21 cellular contexts compared by ENCODE assay signal in the genomic region with DNA sequence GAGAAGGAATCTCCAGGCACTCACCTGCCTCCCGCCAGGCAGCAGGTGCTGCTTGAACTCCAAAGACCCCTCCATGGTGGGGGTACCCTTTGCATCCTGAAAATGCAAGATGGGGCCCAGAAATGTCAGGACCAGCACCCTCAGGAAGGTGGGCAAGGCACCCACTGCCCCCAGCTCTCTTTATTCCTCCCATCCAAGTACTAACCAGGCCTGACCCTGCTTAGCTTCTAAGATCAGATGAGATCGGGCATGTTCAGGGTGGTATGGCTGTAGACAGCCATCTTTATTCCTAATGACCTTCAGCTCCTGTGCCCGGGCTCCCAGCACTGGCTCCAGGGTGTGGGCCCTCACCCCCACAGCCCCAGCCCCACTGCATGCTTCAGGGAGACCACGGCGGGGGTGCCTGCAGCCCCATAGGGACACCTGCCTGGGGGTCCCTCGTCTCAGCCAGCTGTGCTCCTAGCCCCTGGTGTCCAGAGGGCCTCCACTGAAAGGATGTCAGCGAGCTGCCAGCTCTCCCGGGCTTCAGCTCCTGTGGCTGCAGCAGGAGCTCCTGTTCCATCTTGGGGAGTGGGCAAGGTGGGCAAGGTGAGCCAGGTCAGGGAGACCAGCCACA. TPM values are rescaled to one million over a fixed set of nuclear protein-coding genes. Genes with fewer than 3 reads are reported as not detected.
DNase-seq lines count a peak whose midpoint lies in the region; ATAC-seq, FAIRE-seq and TF ChIP-seq lines count a peak whose summit lies in the region.
"Had no signal": no experiment of that assay in that cellular context is flagged by ENCODE, and none has a peak within 500 bp of the region (broad histone marks: within the 10 kb centered on the region; RNA-seq: fewer than 3 reads in every experiment).

No MANE protein-coding gene starts in this region.

- H3K9me3 ChIP-seq in HepG2 (ENCODE audit: low read length) (no peaks in the 10 kb centered on the region), right lobe of liver (no peaks in the 10 kb centered on the region), GM12878 (replicated peaks; ENCODE audit: control insufficient read depth, insufficient read depth, low read length) (no peaks in the 10 kb centered on the region)
- H3K9me3 ChIP-seq: BLaER1 had no signal

- peaks cover 5 to 21% of the 10 kb centered on the region in 2 experiments; a peak in 4 of 5 replicates for H3K27me3 ChIP-seq in HepG2 (ENCODE audit: control insufficient read depth in 1 of 2, insufficient read depth in 2 of 2, low read length in 2 of 2)
- no peaks in the 10 kb centered on the region for H3K27me3 ChIP-seq in right lobe of liver
- H3K27me3 ChIP-seq in GM12878 (replicated peaks in 1 of 2; ENCODE audit: control insufficient read depth in 2 of 2, insufficient read depth in 2 of 2, low read length in 1 of 2): no peaks in the 10 kb centered on the region

- TF ChIP-seq POLR2A in HepG2 (IDR thresholded peaks at IDR 0.05; ENCODE audit: insufficient read depth in 1 of 2, low read depth in 2 of 2, low read length in 2 of 2) (no peak), right lobe of liver (IDR thresholded peaks at IDR 0.05) (no peak), GM12878 (IDR thresholded peaks at IDR 0.05; ENCODE audit: low read depth, low read length) (no peak)

- WGBS in HepG2 (ENCODE audit: low lambda C conversion rate): 62% methylated on average over 3 of the region's 8 CpGs
- no CpG with 5 or more reads among the region's 8 CpGs for WGBS in right lobe of liver (ENCODE audit: insufficient coverage, low coverage, low lambda C conversion rate, missing lambda C conversion rate)
- WGBS in GM12878 (ENCODE audit: insufficient coverage, insufficient replicate concordance, low lambda C conversion rate, missing lambda C conversion rate): 44% methylated on average over 8 of the region's 8 CpGs

- in situ Hi-C loops in HepG2 (cut with HindIII; ENCODE audit: extremely low pct_ligation_motif_present, low pct_unique_long_range_greater_than_20kb) (no loop called here), GM12878 (cut with MboI) (no loop called here)

- SMC1A ChIA-PET in GM12878 (lab: Charles Lee; ENCODE audit: uncharacterized antibody, unreplicated experiment): no interaction called here

- no peak overlapping the region for H3K4me2 ChIP-seq in HepG2 (ENCODE audit: low read depth, low read length)
- no peak overlapping the region for H3K4me2 ChIP-seq in GM12878 (ENCODE audit: control insufficient read depth, insufficient read depth)
- H3K4me2 ChIP-seq: GM23338 had no signal

- ATAC-seq in HepG2: no peak
- ATAC-seq in right lobe of liver: no peak
- no peak for ATAC-seq in GM12878
- ATAC-seq: HCT116 had no signal

- H3K79me2 ChIP-seq in HepG2 (ENCODE audit: insufficient read depth, low read length): no peaks in the 10 kb centered on the region
- H3K79me2 ChIP-seq in GM12878 (ENCODE audit: control insufficient read depth, insufficient read depth, low read length): no peaks in the 10 kb centered on the region

- H3K4me1 ChIP-seq in HepG2 (ENCODE audit: insufficient read depth, low read length): no peaks in the 10 kb centered on the region
- no peaks in the 10 kb centered on the region for H3K4me1 ChIP-seq in right lobe of liver
- H3K4me1 ChIP-seq in GM12878 (ENCODE audit: control insufficient read depth, insufficient read depth, low read length): no peaks in the 10 kb centered on the region

- H3K9ac ChIP-seq in HepG2 (ENCODE audit: insufficient read depth, low read depth, low read length) (no peak overlapping the region), GM12878 (ENCODE audit: control insufficient read depth, insufficient read depth, low read length) (no peak overlapping the region)
- H3K9ac ChIP-seq: BLaER1 had no signal

- H4K20me1 ChIP-seq in HepG2 (ENCODE audit: insufficient read depth, low read length) (no peaks in the 10 kb centered on the region; the same call in 1 of the 2 replicates), GM12878 (ENCODE audit: control insufficient read depth, insufficient read depth) (no peaks in the 10 kb centered on the region; the same call in 1 of the 2 replicates)

- H2AFZ ChIP-seq in HepG2 (ENCODE audit: low read length) (no peak overlapping the region), GM12878 (ENCODE audit: control insufficient read depth, low read depth, low read length) (no peak overlapping the region)
- H2AFZ ChIP-seq: GM23338 had no signal

- no peak for TF ChIP-seq RAD21 in HepG2 (CRISPR knock-in tag; IDR thresholded peaks at IDR 0.05)
- TF ChIP-seq RAD21 in Ishikawa (IDR thresholded peaks at IDR 0.05; ENCODE audit: low read depth): no peak
- TF ChIP-seq RAD21 in GM12878 (IDR thresholded peaks at IDR 0.05; ENCODE audit: insufficient read depth, low read depth, low read length): no peak

- intact Hi-C loops in HepG2 (cut with micrococcal nuclease; ENCODE audit: unreplicated experiment): no loop called here
- intact Hi-C loops in right lobe of liver (cut with DNase I): no loop called here
- intact Hi-C loops in GM12878 (cut with micrococcal nuclease; ENCODE audit: unreplicated experiment): no loop called here

- CTCF ChIA-PET in HepG2 (lab: Yijun Ruan, JAX; ENCODE audit: low intra/inter-chr PET ratio, low total read pairs) (no interaction called here), GM12878 (lab: Yijun Ruan, JAX) (interaction anchor here (0.6 kb wide), 1 partner anchor 28 kb away, joined by 4 read pairs; no protein-coding TSS in a partner anchor)

- no peak for DNase-seq in HepG2 (ENCODE audit: low spot score)
- DNase-seq in right lobe of liver: no peak
- no peak for DNase-seq in GM12878 (ENCODE audit: low read depth, low spot score)
- DNase-seq in RKO (ENCODE audit: low spot score): no peak
- DNase-seq in NCI-H524 (lab: John Stamatoyannopoulos, UW): no peak
- DNase-seq in NCI-H1105 treated with DMSO at 0.1 percent for 48 hours (lab: John Stamatoyannopoulos, UW): no peak
- DNase-seq: 8988T; CD4-positive, alpha-beta memory T cell; DND-41; EL; H7; IMR-90; KG1 had no signal

- H3K27ac ChIP-seq in HepG2 (ENCODE audit: extremely low read length, insufficient read depth, low read length): no peak overlapping the region
- H3K27ac ChIP-seq in right lobe of liver: no peak overlapping the region
- H3K27ac ChIP-seq in GM12878 (ENCODE audit: control insufficient read depth, insufficient read depth): no peak overlapping the region
- H3K27ac ChIP-seq: BLaER1 had no signal

- H3K4me3 ChIP-seq in HepG2 (replicated peaks in 1 of 3; ENCODE audit: insufficient read depth in 1 of 3, low read depth in 2 of 3, low read length in 3 of 3): no peak overlapping the region
- H3K4me3 ChIP-seq in right lobe of liver: no peak overlapping the region
- H3K4me3 ChIP-seq in GM12878: no peak overlapping the region
- H3K4me3 ChIP-seq: BLaER1, GM23338 had no signal

- FAIRE-seq in HepG2 (lab: Jason Lieb, UNC): no peak
- no peak for FAIRE-seq in GM12878 (lab: Jason Lieb, UNC)
- FAIRE-seq: G401.6, GM12892, GM18507 had no signal

- RAD21 ChIA-PET in GM12878 (lab: Charles Lee; ENCODE audit: unreplicated experiment): no interaction called here

- TF ChIP-seq CTCF in HepG2 (CRISPR knock-in tag; IDR thresholded peaks at IDR 0.05) (no peak), right lobe of liver (IDR thresholded peaks at IDR 0.05) (no peak), GM12878 (IDR thresholded peaks at IDR 0.05 in 2 of 3, conservative IDR thresholded peaks at IDR 0.05 in 1 of 3; ENCODE audit: control insufficient read depth in 2 of 3, extremely low read depth in 1 of 3, insufficient read depth in 1 of 3, low read depth in 3 of 3, low read length in 3 of 3) (no peak)

- 0 out of 5 replicates have a peak, but pooled peaks cover 0 to under 1% of the 10 kb centered on the region in 2 experiments for H3K36me3 ChIP-seq in HepG2 (replicated peaks in 1 of 2; ENCODE audit: control insufficient read depth in 1 of 2, insufficient read depth in 2 of 2, low read length in 2 of 2)
- peaks cover 0 to 9% (median 2%) of the 10 kb centered on the region in 4 donors for H3K36me3 ChIP-seq in right lobe of liver
- no peaks in the 10 kb centered on the region; a peak in 1 of 4 replicates for H3K36me3 ChIP-seq in GM12878 (ENCODE audit: control insufficient read depth in 2 of 2, insufficient read depth in 2 of 2, low read length in 1 of 2)

- BruUV-seq in HepG2 (replicated peaks; lab: Mats Ljungman, UMichigan) (no TSS peak), GM12878 (replicated peaks; lab: Mats Ljungman, UMichigan) (no TSS peak)

- POLR2A ChIA-PET in HepG2 (lab: Yijun Ruan, JAX): interaction anchor here (1.5 kb wide), 1 partner anchor 13 kb away, joined by 3 read pairs; no protein-coding TSS in a partner anchor
- POLR2A ChIA-PET in GM12878 (lab: Charles Lee): no interaction called here

- no peak for TF ChIP-seq EP300 in HepG2 (IDR thresholded peaks at IDR 0.05; ENCODE audit: low read depth in 2 of 2, low read length in 2 of 2)
- no peak for TF ChIP-seq EP300 in HepG2 (CRISPR knock-in tag; IDR thresholded peaks at IDR 0.05; ENCODE audit: borderline replicate concordance)
- TF ChIP-seq EP300 in Ishikawa (IDR thresholded peaks at IDR 0.05; ENCODE audit: borderline replicate concordance): no peak
- no peak for TF ChIP-seq EP300 in GM12878 (IDR thresholded peaks at IDR 0.05; ENCODE audit: borderline replicate concordance in 1 of 2, control insufficient read depth in 1 of 2, low read depth in 2 of 2, low read length in 2 of 2)

RNA-seq across cellular contexts. Expression of gene PLA2G4B, which starts 13.2 kb away (rescaled TPM):
- total RNA-seq in HepG2 (2016; rRNA removed; fragmentation: Illumina TruSeq; extraction: Trizol) (0.55 and 5.1 TPM in 2 replicates), right lobe of liver (1 to 10 TPM in 5 of 6 experiments, under 1 TPM in 1; 0.31 to 7.3 (median 4.7) TPM), GM12878 (2014; rRNA removed) (2.6 and 3.1 TPM in 2 replicates), GM12878 (2014; rRNA removed; fragmentation: Illumina TruSeq; extraction: Trizol) (0.67 and 0.78 TPM in 2 replicates), GM12878 (2021) (3.1 and 6.6 TPM in 2 replicates)
- 1.1 and 1.6 TPM in 2 replicates for total RNA-seq in HepG2 (2016; cell fraction: cytosol; rRNA removed; fragmentation: Illumina TruSeq; extraction: Trizol; ENCODE audit: low read depth)
- total RNA-seq in HepG2 (2016; cell fraction: insoluble cytoplasmic fraction; rRNA removed; fragmentation: Illumina TruSeq; extraction: Trizol): 0.88 and 2.9 TPM in 2 replicates
- total RNA-seq in HepG2 (2016; cell fraction: membrane; rRNA removed; fragmentation: Illumina TruSeq; extraction: Trizol): 0.55 and 1.1 TPM in 2 replicates
- total RNA-seq in HepG2 (2016; cell fraction: nucleus; rRNA removed; fragmentation: Illumina TruSeq; extraction: Trizol): 4.1 and 4.8 TPM in 2 replicates
- polyA plus RNA-seq in HepG2 (2011; rRNA removed) (8.0 and 10.2 TPM in 2 replicates), GM12878 (2011; rRNA removed) (2.7 and 3.2 TPM in 2 replicates), GM12878 (2014; fragmentation: Illumina TruSeq; extraction: Trizol) (0.43 and 2.4 TPM in 2 replicates), GM12878 (2014; fragmentation: Nextera tagmentation; extraction: Ambion mirVana) (under 1 TPM; 0.22 to 0.93 TPM), GM12878 (2014; rRNA removed) (3.8 and 6.9 TPM in 2 replicates), GM12878 (2016; fragmentation: Nextera tagmentation; extraction: Ambion mirVana) (1 to 10 TPM; 4.4 to 6.3 TPM)
- 1.2 and 1.9 TPM in 2 replicates for polyA plus RNA-seq in HepG2 (2011; cell fraction: cytosol; rRNA removed)
- 51.3 and 67.9 TPM in 2 replicates for polyA plus RNA-seq in HepG2 (2011; cell fraction: nucleus; rRNA removed)
- polyA plus RNA-seq in HepG2 (2012): 2.9 and 3.7 TPM in 2 replicates
- polyA plus RNA-seq in HepG2 (2016; cell fraction: cytosol; fragmentation: Illumina TruSeq; extraction: Trizol; ENCODE audit: low read depth): 0.61 and 1.4 TPM in 2 replicates
- 0.63 and 1.2 TPM in 2 replicates for polyA plus RNA-seq in HepG2 (2016; cell fraction: insoluble cytoplasmic fraction; fragmentation: Illumina TruSeq; extraction: Trizol; ENCODE audit: low read depth)
- 1.0 and 1.5 TPM in 2 replicates for polyA plus RNA-seq in HepG2 (2016; cell fraction: membrane; fragmentation: Illumina TruSeq; extraction: Trizol; ENCODE audit: low read depth)
- polyA plus RNA-seq in HepG2 (2016; cell fraction: nucleus; fragmentation: Illumina TruSeq; extraction: Trizol; ENCODE audit: insufficient read depth, low read depth): 15.6 and 20.4 TPM in 2 replicates
- polyA minus RNA-seq in HepG2 (2011; rRNA and poly(A)+ RNA removed; ENCODE audit: low replicate concordance): 1.1 and 2.7 TPM in 2 replicates
- 2.2 TPM in 1 of 2 replicates, not detected in the other for polyA minus RNA-seq in HepG2 (2011; cell fraction: cytosol; rRNA and poly(A)+ RNA removed)
- 4.4 and 4.6 TPM in 2 replicates for polyA minus RNA-seq in HepG2 (2011; cell fraction: nucleus; rRNA and poly(A)+ RNA removed)
- 5.0 and 9.9 TPM in 2 replicates for total RNA-seq in GM12878 (2013; cell fraction: nucleolus; rRNA removed)
- polyA plus RNA-seq in GM12878 (2011; ENCODE audit: low read depth): 3.3 TPM
- 2.9 and 6.4 TPM in 2 replicates for polyA plus RNA-seq in GM12878 (2011; cell fraction: cytosol; rRNA removed)
- 27.2 and 31.9 TPM in 2 replicates for polyA plus RNA-seq in GM12878 (2011; cell fraction: nucleus; rRNA removed)
- polyA plus RNA-seq in GM12878 (2012): 2.4 and 3.6 TPM in 2 replicates
- polyA minus RNA-seq in GM12878 (2011; rRNA and poly(A)+ RNA removed): 0.22 and 0.72 TPM in 2 replicates
- not detected in 2 replicates for polyA minus RNA-seq in GM12878 (2011; cell fraction: cytosol; rRNA and poly(A)+ RNA removed)
- polyA minus RNA-seq in GM12878 (2011; cell fraction: nucleus; rRNA and poly(A)+ RNA removed): 1.9 and 3.4 TPM in 2 replicates

RNA-seq across cellular contexts. Expression of gene JMJD7, which starts 24.0 kb away (rescaled TPM):
- total RNA-seq in HepG2 (2016; rRNA removed; fragmentation: Illumina TruSeq; extraction: Trizol) (5.4 and 7.1 TPM in 2 replicates), right lobe of liver (1 to 10 TPM; 6.0 to 8.6 (median 7.3) TPM), GM12878 (2014; rRNA removed) (7.5 and 8.5 TPM in 2 replicates), GM12878 (2014; rRNA removed; fragmentation: Illumina TruSeq; extraction: Trizol) (4.4 and 4.7 TPM in 2 replicates), GM12878 (2021) (10.3 and 12.2 TPM in 2 replicates)
- 0.40 and 0.53 TPM in 2 replicates for total RNA-seq in HepG2 (2016; cell fraction: cytosol; rRNA removed; fragmentation: Illumina TruSeq; extraction: Trizol; ENCODE audit: low read depth)
- 6.2 and 6.5 TPM in 2 replicates for total RNA-seq in HepG2 (2016; cell fraction: insoluble cytoplasmic fraction; rRNA removed; fragmentation: Illumina TruSeq; extraction: Trizol)
- total RNA-seq in HepG2 (2016; cell fraction: membrane; rRNA removed; fragmentation: Illumina TruSeq; extraction: Trizol): 2.0 and 2.1 TPM in 2 replicates
- total RNA-seq in HepG2 (2016; cell fraction: nucleus; rRNA removed; fragmentation: Illumina TruSeq; extraction: Trizol): 7.6 and 8.2 TPM in 2 replicates
- polyA plus RNA-seq in HepG2 (2011; rRNA removed) (6.4 and 7.2 TPM in 2 replicates), GM12878 (2011; rRNA removed) (3.7 and 6.8 TPM in 2 replicates), GM12878 (2014; fragmentation: Illumina TruSeq; extraction: Trizol) (0.86 and 5.3 TPM in 2 replicates), GM12878 (2014; fragmentation: Nextera tagmentation; extraction: Ambion mirVana) (1 to 10 TPM in 1 of 2 experiments, under 1 TPM in 1; 0.79 to 2.2 TPM), GM12878 (2014; rRNA removed) (8.9 and 9.9 TPM in 2 replicates), GM12878 (2016; fragmentation: Nextera tagmentation; extraction: Ambion mirVana) (10 to 100 TPM in 1 of 2 experiments, 1 to 10 TPM in 1; 6.3 to 10.4 TPM)
- 4.5 and 4.9 TPM in 2 replicates for polyA plus RNA-seq in HepG2 (2011; cell fraction: cytosol; rRNA removed)
- 22.2 and 32.3 TPM in 2 replicates for polyA plus RNA-seq in HepG2 (2011; cell fraction: nucleus; rRNA removed)
- polyA plus RNA-seq in HepG2 (2012): 3.7 and 5.4 TPM in 2 replicates
- 2.3 TPM in 2 replicates for polyA plus RNA-seq in HepG2 (2016; cell fraction: cytosol; fragmentation: Illumina TruSeq; extraction: Trizol; ENCODE audit: low read depth)
- 5.3 and 6.2 TPM in 2 replicates for polyA plus RNA-seq in HepG2 (2016; cell fraction: insoluble cytoplasmic fraction; fragmentation: Illumina TruSeq; extraction: Trizol; ENCODE audit: low read depth)
- polyA plus RNA-seq in HepG2 (2016; cell fraction: membrane; fragmentation: Illumina TruSeq; extraction: Trizol; ENCODE audit: low read depth): 2.5 and 2.6 TPM in 2 replicates
- polyA plus RNA-seq in HepG2 (2016; cell fraction: nucleus; fragmentation: Illumina TruSeq; extraction: Trizol; ENCODE audit: insufficient read depth, low read depth): 17.3 and 19.5 TPM in 2 replicates
- polyA minus RNA-seq in HepG2 (2011; rRNA and poly(A)+ RNA removed; ENCODE audit: low replicate concordance): 7.1 and 9.6 TPM in 2 replicates
- polyA minus RNA-seq in HepG2 (2011; cell fraction: cytosol; rRNA and poly(A)+ RNA removed): 1.2 and 4.6 TPM in 2 replicates
- polyA minus RNA-seq in HepG2 (2011; cell fraction: nucleus; rRNA and poly(A)+ RNA removed): 3.2 and 8.8 TPM in 2 replicates
- 18.7 and 20.7 TPM in 2 replicates for total RNA-seq in GM12878 (2013; cell fraction: nucleolus; rRNA removed)
- polyA plus RNA-seq in GM12878 (2011; ENCODE audit: low read depth): 9.5 TPM
- polyA plus RNA-seq in GM12878 (2011; cell fraction: cytosol; rRNA removed): 8.1 and 12.4 TPM in 2 replicates
- polyA plus RNA-seq in GM12878 (2011; cell fraction: nucleus; rRNA removed): 17.3 and 21.3 TPM in 2 replicates
- 4.0 and 6.1 TPM in 2 replicates for polyA plus RNA-seq in GM12878 (2012)
- polyA minus RNA-seq in GM12878 (2011; rRNA and poly(A)+ RNA removed): 3.2 and 4.0 TPM in 2 replicates
- 1.5 and 2.5 TPM in 2 replicates for polyA minus RNA-seq in GM12878 (2011; cell fraction: cytosol; rRNA and poly(A)+ RNA removed)
- 1.6 and 3.9 TPM in 2 replicates for polyA minus RNA-seq in GM12878 (2011; cell fraction: nucleus; rRNA and poly(A)+ RNA removed)

RNA-seq across cellular contexts. Expression of gene SPTBN5, which starts 42.0 kb away (rescaled TPM):
- total RNA-seq in HepG2 (2016; rRNA removed; fragmentation: Illumina TruSeq; extraction: Trizol) (0.01 and 0.07 TPM in 2 replicates), right lobe of liver (1 to 10 TPM in 2 of 6 experiments, under 1 TPM in 4; 0.06 to 3.2 (median 0.81) TPM), GM12878 (2014; rRNA removed) (0.06 and 0.44 TPM in 2 replicates), GM12878 (2014; rRNA removed; fragmentation: Illumina TruSeq; extraction: Trizol) (under 0.01 TPM in 1 of 2 replicates, not detected in the other), GM12878 (2021) (0.05 and 0.18 TPM in 2 replicates)
- total RNA-seq in HepG2 (2016; cell fraction: cytosol; rRNA removed; fragmentation: Illumina TruSeq; extraction: Trizol; ENCODE audit: low read depth): not detected in 2 replicates
- total RNA-seq in HepG2 (2016; cell fraction: insoluble cytoplasmic fraction; rRNA removed; fragmentation: Illumina TruSeq; extraction: Trizol): 0.04 TPM in 2 replicates
- total RNA-seq in HepG2 (2016; cell fraction: membrane; rRNA removed; fragmentation: Illumina TruSeq; extraction: Trizol): 0.06 TPM in 1 of 2 replicates, not detected in the other
- total RNA-seq in HepG2 (2016; cell fraction: nucleus; rRNA removed; fragmentation: Illumina TruSeq; extraction: Trizol): 0.06 and 0.09 TPM in 2 replicates
- polyA plus RNA-seq in HepG2 (2011; rRNA removed) (0.01 and 0.03 TPM in 2 replicates), GM12878 (2011; rRNA removed) (0.01 and 0.03 TPM in 2 replicates), GM12878 (2014; fragmentation: Illumina TruSeq; extraction: Trizol) (0.01 TPM in 1 of 2 replicates, not detected in the other), GM12878 (2014; fragmentation: Nextera tagmentation; extraction: Ambion mirVana) (not detected), GM12878 (2014; rRNA removed) (0.06 and 0.10 TPM in 2 replicates), GM12878 (2016; fragmentation: Nextera tagmentation; extraction: Ambion mirVana) (not detected)
- polyA plus RNA-seq in HepG2 (2011; cell fraction: cytosol; rRNA removed): 0.01 and 0.03 TPM in 2 replicates
- polyA plus RNA-seq in HepG2 (2011; cell fraction: nucleus; rRNA removed): 0.21 and 0.23 TPM in 2 replicates
- polyA plus RNA-seq in HepG2 (2012): 0.16 TPM in 1 of 2 replicates, not detected in the other
- polyA plus RNA-seq in HepG2 (2016; cell fraction: cytosol; fragmentation: Illumina TruSeq; extraction: Trizol; ENCODE audit: low read depth): 0.01 TPM in 1 of 2 replicates, not detected in the other
- 0.11 TPM in 1 of 2 replicates, not detected in the other for polyA plus RNA-seq in HepG2 (2016; cell fraction: insoluble cytoplasmic fraction; fragmentation: Illumina TruSeq; extraction: Trizol; ENCODE audit: low read depth)
- polyA plus RNA-seq in HepG2 (2016; cell fraction: membrane; fragmentation: Illumina TruSeq; extraction: Trizol; ENCODE audit: low read depth): 0.01 and 0.08 TPM in 2 replicates
- polyA plus RNA-seq in HepG2 (2016; cell fraction: nucleus; fragmentation: Illumina TruSeq; extraction: Trizol; ENCODE audit: insufficient read depth, low read depth): 0.36 and 0.44 TPM in 2 replicates
- 0.40 TPM in 1 of 2 replicates, not detected in the other for polyA minus RNA-seq in HepG2 (2011; rRNA and poly(A)+ RNA removed; ENCODE audit: low replicate concordance)
- not detected in 2 replicates for polyA minus RNA-seq in HepG2 (2011; cell fraction: cytosol; rRNA and poly(A)+ RNA removed)
- under 0.01 TPM in 1 of 2 replicates, not detected in the other for polyA minus RNA-seq in HepG2 (2011; cell fraction: nucleus; rRNA and poly(A)+ RNA removed)
- total RNA-seq in GM12878 (2013; cell fraction: nucleolus; rRNA removed): 0.15 and 0.17 TPM in 2 replicates
- 0.04 TPM for polyA plus RNA-seq in GM12878 (2011; ENCODE audit: low read depth)
- 0.01 and 0.02 TPM in 2 replicates for polyA plus RNA-seq in GM12878 (2011; cell fraction: cytosol; rRNA removed)
- 0.29 and 0.57 TPM in 2 replicates for polyA plus RNA-seq in GM12878 (2011; cell fraction: nucleus; rRNA removed)
- 0.08 and 0.11 TPM in 2 replicates for polyA plus RNA-seq in GM12878 (2012)
- polyA minus RNA-seq in GM12878 (2011; rRNA and poly(A)+ RNA removed): 0.05 TPM in 1 of 2 replicates, not detected in the other
- not detected in 2 replicates for polyA minus RNA-seq in GM12878 (2011; cell fraction: cytosol; rRNA and poly(A)+ RNA removed)
- under 0.01 and 0.10 TPM in 2 replicates for polyA minus RNA-seq in GM12878 (2011; cell fraction: nucleus; rRNA and poly(A)+ RNA removed)
- polyA plus RNA-seq: CD14-positive monocyte had no signal

Comparison
In these comparisons a context has a peak if more than half of its experiments do, and no peak if none do; other contexts are left out.
1. Of the 75 proteins assayed by ChIP-seq in both HepG2 and GM12878: peak only in HepG2: none; only in GM12878: YY1; in both: none; in neither: 74.